In genomic region chr5:175796536-175797499, GRCh38 we compare ENCODE assay signal across 8 cellular contexts.
DNase-seq lines count a peak whose midpoint lies in the region; ATAC-seq and TF ChIP-seq lines count a peak whose summit lies in the region.

No MANE protein-coding gene starts in this region.

- peak; percentile 67 for DNase-seq in AG10803 (ENCODE audit: low read depth)
- peak; percentile 85 for DNase-seq in HuH-7.5 (ENCODE audit: low spot score)
- peak; percentile 61 to 85 (median 76) for DNase-seq in T-cell
- DNase-seq in amygdala (lab: John Stamatoyannopoulos, UW), result peak in 38 of 56 donors; percentile 11 to 77 (median 51)
- peak; percentile 82 to 93 (median 90) for DNase-seq in right cardiac atrium
- DNase-seq in retina, result peak; percentile 97

- H3K27me3 Mint-ChIP-seq in T-cell, result peaks cover 72 to 77% of the 10 kb centered on the region in 2 donors

- H3K4me1 Mint-ChIP-seq in T-cell, result peaks cover 8 to 17% (median 10%) of the 10 kb centered on the region in 3 donors

- no peak overlapping the region for H3K27ac Mint-ChIP-seq in T-cell

- intact Hi-C loops in right cardiac atrium (cut with DNase I), result no loop called here

- H3K4me1 ChIP-seq in right cardiac atrium (ENCODE audit: control insufficient read depth, insufficient read depth, low read length), result no peaks in the 10 kb centered on the region

- ATAC-seq in GM19452 (IDR thresholded peaks at IDR 0.05; ENCODE audit: unreplicated experiment) (peak; percentile 86), T-cell (replicated peaks in 1 of 4) (peak; percentile 96 to 100 (median 99)), right cardiac atrium (peak; percentile 98 to 99), GM18858 (IDR thresholded peaks at IDR 0.05; ENCODE audit: unreplicated experiment) (no peak)

- H3K4me3 Mint-ChIP-seq in T-cell, result peak overlapping the region in 1 of 3 donors; percentile 28

- H3K9me3 Mint-ChIP-seq in T-cell, result peaks cover 0 to 8% (median 0%) of the 10 kb centered on the region in 3 donors

- no peaks in the 10 kb centered on the region for H3K36me3 Mint-ChIP-seq in T-cell

- POLR2A ChIA-PET in T-cell (lab: Charles Lee), result no interaction called here

- no peaks in the 10 kb centered on the region for H3K27me3 ChIP-seq in right cardiac atrium (ENCODE audit: control insufficient read depth, insufficient read depth)

- WGBS in right cardiac atrium, result 3% methylated on average over 108 of the region's 108 CpGs

- CTCF ChIA-PET in T-cell (lab: Charles Lee), result no interaction called here

- no peak overlapping the region for H3K27ac ChIP-seq in right cardiac atrium (ENCODE audit: low read length)

- H3K9me3 ChIP-seq in right cardiac atrium (ENCODE audit: control insufficient read depth, low read length), result no peaks in the 10 kb centered on the region

- no peak overlapping the region for H3K4me3 ChIP-seq in AG10803 (ENCODE audit: low read length)
- H3K4me3 ChIP-seq in right cardiac atrium (ENCODE audit: low read length), result no peak overlapping the region

- no peak for TF ChIP-seq CTCF in AG10803 (conservative IDR thresholded peaks at IDR 0.05; ENCODE audit: low read length)
